In genomic region chr1:153944005-153944821, GRCh38 we compare ENCODE assay signal across 11 cellular contexts. TPM values are rescaled to one million over a fixed set of nuclear protein-coding genes. Genes with fewer than 3 reads are reported as not detected.
DNase-seq lines count a peak whose midpoint lies in the region; ATAC-seq, FAIRE-seq and TF ChIP-seq lines count a peak whose summit lies in the region.
"Had no signal": no experiment of that assay in that cellular context is flagged by ENCODE, and none has a peak within 500 bp of the region (broad histone marks: within the 10 kb centered on the region; RNA-seq: fewer than 3 reads in every experiment).

No MANE protein-coding gene starts in this region.

- H3K27me3 ChIP-seq in osteoblast (ENCODE audit: insufficient read depth, low read length) (no peaks in the 10 kb centered on the region), foreskin keratinocyte (no peaks in the 10 kb centered on the region)
- H3K27me3 ChIP-seq: pancreas, SJCRH30 had no signal

- H3K9me3 Mint-ChIP-seq in dendritic cell treated with granulocyte-macrophage colony-stimulating factor and Interleukin-4, amounts not matched to agents 40 ng/mL and 50 ng/mL, for 4 days = no peaks in the 10 kb centered on the region

- no peak overlapping the region for H3K4me3 ChIP-seq in osteoblast (ENCODE audit: insufficient read depth, low read length)

- H3K27me3 Mint-ChIP-seq in dendritic cell treated with granulocyte-macrophage colony-stimulating factor and Interleukin-4, amounts not matched to agents 40 ng/mL and 50 ng/mL, for 4 days = no peaks in the 10 kb centered on the region

- FAIRE-seq in D721Med (lab: Jason Lieb, UNC) = peak; percentile 58
- FAIRE-seq: colon, pancreas had no signal

- H3K79me2 ChIP-seq in osteoblast (ENCODE audit: insufficient read depth, low read length) = peaks cover 29% of the 10 kb centered on the region

- intact Hi-C loops in dendritic cell treated with granulocyte-macrophage colony-stimulating factor and Interleukin-4, amounts not matched to agents 40 ng/mL and 50 ng/mL, for 4 days (cut with micrococcal nuclease) = loop anchor here (2.0 to 10.0 kb wide), 2 partner anchors 43 to 149 kb away; partner anchors contain the start of gene RAB13

- peaks cover 12% of the 10 kb centered on the region for H3K4me1 ChIP-seq in osteoblast (ENCODE audit: insufficient read depth, low read length)
- H3K4me1 ChIP-seq in foreskin keratinocyte = peaks cover 4% of the 10 kb centered on the region
- H3K4me1 ChIP-seq: pancreas had no signal

- no peaks in the 10 kb centered on the region for H4K20me1 ChIP-seq in osteoblast (ENCODE audit: insufficient read depth, low read length)

- DNase-seq in D721Med (ENCODE audit: insufficient read length, low spot score) (no peak), NAMALWA (ENCODE audit: low spot score) (peak; percentile 60), osteoblast (ENCODE audit: insufficient read length, low spot score, missing footprints) (peak; percentile 88), amygdala (lab: John Stamatoyannopoulos, UW) (no peak), foreskin keratinocyte (no peak), AG08396 (ENCODE audit: low spot score) (no peak)
- DNase-seq: SJCRH30 had no signal

- H3K4me1 Mint-ChIP-seq in dendritic cell treated with granulocyte-macrophage colony-stimulating factor and Interleukin-4, amounts not matched to agents 40 ng/mL and 50 ng/mL, for 4 days (ENCODE audit: low read depth) = peaks cover 87% of the 10 kb centered on the region

- H3K36me3 Mint-ChIP-seq in dendritic cell treated with granulocyte-macrophage colony-stimulating factor and Interleukin-4, amounts not matched to agents 40 ng/mL and 50 ng/mL, for 4 days (ENCODE audit: low read depth) = peaks cover 92% of the 10 kb centered on the region

- TF ChIP-seq CTCF in D721Med (IDR thresholded peaks at IDR 0.05; ENCODE audit: insufficient read depth, missing control alignments) (no peak), osteoblast (IDR thresholded peaks at IDR 0.05; ENCODE audit: extremely low read depth, low read depth, low read length) (no peak), foreskin keratinocyte (conservative IDR thresholded peaks at IDR 0.05) (no peak)

- no peaks in the 10 kb centered on the region for H3K9me3 ChIP-seq in osteoblast (ENCODE audit: low read depth, low read length)
- H3K9me3 ChIP-seq: pancreas, SJCRH30 had no signal

- H2AFZ ChIP-seq in osteoblast (ENCODE audit: low read length) = no peak overlapping the region

- H3K4me3 Mint-ChIP-seq in dendritic cell treated with granulocyte-macrophage colony-stimulating factor and Interleukin-4, amounts not matched to agents 40 ng/mL and 50 ng/mL, for 4 days = peak overlapping the region; percentile 90

- H3K27ac ChIP-seq in osteoblast (ENCODE audit: low read depth, low read length) = peak overlapping the region; percentile 90
- no peak overlapping the region for H3K27ac ChIP-seq in foreskin keratinocyte
- H3K27ac ChIP-seq: SJCRH30 had no signal

- no peak overlapping the region for H3K4me2 ChIP-seq in osteoblast (ENCODE audit: insufficient read depth, low read length)

- H3K27ac Mint-ChIP-seq in dendritic cell treated with granulocyte-macrophage colony-stimulating factor and Interleukin-4, amounts not matched to agents 40 ng/mL and 50 ng/mL, for 4 days = peak overlapping the region; percentile 99

- peaks cover 19% of the 10 kb centered on the region for H3K36me3 ChIP-seq in osteoblast (ENCODE audit: insufficient read depth, low read length)
- H3K36me3 ChIP-seq: SJCRH30 had no signal

- no peak for ATAC-seq in foreskin keratinocyte
- no peak for ATAC-seq in GM18907 (IDR thresholded peaks at IDR 0.05; ENCODE audit: unreplicated experiment)

RNA-seq across cellular contexts. Expression of gene DENND4B, which starts 2.3 kb away (rescaled TPM):
- total RNA-seq in osteoblast = 26.8 and 27.5 TPM in 2 replicates
- total RNA-seq in foreskin keratinocyte = 21.2 and 21.8 TPM in 2 replicates
- 13.7 and 15.6 TPM in 2 replicates for polyA plus RNA-seq in foreskin keratinocyte

RNA-seq across cellular contexts. Expression of gene CRTC2, which starts 14.2 kb away (rescaled TPM):
- 4.7 and 6.8 TPM in 2 replicates for total RNA-seq in osteoblast
- total RNA-seq in foreskin keratinocyte = 15.1 and 16.9 TPM in 2 replicates
- 26.8 and 29.4 TPM in 2 replicates for polyA plus RNA-seq in foreskin keratinocyte

RNA-seq across cellular contexts. Expression of gene SLC39A1, which starts 19.1 kb away (rescaled TPM):
- total RNA-seq in osteoblast = 96.3 and 99.0 TPM in 2 replicates
- 101 and 118 TPM in 2 replicates for total RNA-seq in foreskin keratinocyte
- polyA plus RNA-seq in foreskin keratinocyte = 97.2 and 122 TPM in 2 replicates

RNA-seq across cellular contexts. Expression of gene GATAD2B, which starts 21.4 kb away (rescaled TPM):
- total RNA-seq in osteoblast (9.7 and 11.6 TPM in 2 replicates), foreskin keratinocyte (14.5 and 14.8 TPM in 2 replicates)
- 4.1 and 4.9 TPM in 2 replicates for polyA plus RNA-seq in foreskin keratinocyte

RNA-seq across cellular contexts. Expression of gene CREB3L4, which starts 23.5 kb away (rescaled TPM):
- total RNA-seq in osteoblast (7.2 and 8.8 TPM in 2 replicates), foreskin keratinocyte (9.8 and 11.5 TPM in 2 replicates)
- 9.3 and 9.8 TPM in 2 replicates for polyA plus RNA-seq in foreskin keratinocyte

Comparison
In these comparisons a context has a peak if more than half of its experiments do, and no peak if none do; other contexts are left out.
1. DNase-seq: peak in NAMALWA (single experiment) and osteoblast (single experiment); none in D721Med (single experiment), amygdala (0 of 56), foreskin keratinocyte (0 of 2) and AG08396 (single experiment).